Comparison of ENCODE assay signal across 12 cellular contexts in genomic region chr10:48603421-48604038, GRCh38. TPM values are rescaled to one million over a fixed set of nuclear protein-coding genes. Genes with fewer than 3 reads are reported as not detected.
DNase-seq lines count a peak whose midpoint lies in the region; ATAC-seq, FAIRE-seq and TF ChIP-seq lines count a peak whose summit lies in the region.
"Had no signal": no experiment of that assay in that cellular context is flagged by ENCODE, and none has a peak within 500 bp of the region (broad histone marks: within the 10 kb centered on the region; RNA-seq: fewer than 3 reads in every experiment).

No MANE protein-coding gene starts in this region.

- FAIRE-seq in A549 (lab: Jason Lieb, UNC) = no peak

- H3K9me3 ChIP-seq in A549 = no peaks in the 10 kb centered on the region
- H3K9me3 ChIP-seq in HCT116 (ENCODE audit: control insufficient read depth in 1 of 2, insufficient read depth in 1 of 2, low read depth in 1 of 2, low read length in 2 of 2) = no peaks in the 10 kb centered on the region
- no peaks in the 10 kb centered on the region for H3K9me3 ChIP-seq in tibial artery
- H3K9me3 ChIP-seq: gastroesophageal sphincter, upper lobe of right lung had no signal

- CTCF ChIA-PET in A549 (lab: Yijun Ruan, JAX) (interaction anchor here (0.7 to 2.9 kb wide), 2 partner anchors 14 to 52 kb away, joined by 4 to 20 read pairs; no protein-coding TSS in a partner anchor), HCT116 (lab: Charles Lee) (no interaction called here)

- no peak overlapping the region for H2AFZ ChIP-seq in HCT116 (ENCODE audit: low read depth, low read length, poor library complexity, severe bottlenecking)

- no peak for TF ChIP-seq CTCF in A549 (IDR thresholded peaks at IDR 0.05)
- TF ChIP-seq CTCF in HCT116 (IDR thresholded peaks at IDR 0.05 in 2 of 3, conservative IDR thresholded peaks at IDR 0.05 in 1 of 3; ENCODE audit: borderline replicate concordance in 1 of 3, insufficient read depth in 1 of 3, low read depth in 2 of 3, low read length in 2 of 3) = no peak
- no peak for TF ChIP-seq CTCF in astrocyte of the cerebellum (IDR thresholded peaks at IDR 0.05; ENCODE audit: low read depth, low read length, missing control alignments)
- no peak for TF ChIP-seq CTCF in tibial artery (IDR thresholded peaks at IDR 0.05)

- peak overlapping the region; percentile 78 for H3K9ac ChIP-seq in HCT116 (ENCODE audit: low read length)

- TF ChIP-seq EP300 in A549 (IDR thresholded peaks at IDR 0.05) = no peak

- peaks cover 26% of the 10 kb centered on the region; the same call in 1 of the 2 replicates for H3K79me2 ChIP-seq in HCT116 (ENCODE audit: insufficient read depth, low read length)

- ATAC-seq in A549 (no peak), HCT116 (no peak), left colon (no peak), HG03571 (IDR thresholded peaks at IDR 0.05; ENCODE audit: unreplicated experiment) (no peak)
- ATAC-seq: activated T-helper 17 cell treated with anti-CD3 and anti-CD28 coated beads, Interleukin-2, amount 50 U/mL, for 72 hours; gastroesophageal sphincter had no signal

- no peaks in the 10 kb centered on the region for H3K9me2 ChIP-seq in HCT116 (ENCODE audit: insufficient read depth)

- H3K36me3 ChIP-seq in HCT116 (ENCODE audit: control insufficient read depth in 1 of 2, insufficient read depth in 2 of 2, low read length in 2 of 2) (no peaks in the 10 kb centered on the region), tibial artery (no peaks in the 10 kb centered on the region)
- H3K36me3 ChIP-seq: gastroesophageal sphincter, upper lobe of right lung had no signal

- in situ Hi-C loops in astrocyte of the cerebellum (cut with HindIII; ENCODE audit: low sequenced_read_pairs) = no loop called here

- POLR2A ChIA-PET in A549 (lab: Yijun Ruan, JAX) = no interaction called here
- POLR2A ChIA-PET in HCT116 (lab: Charles Lee) = no interaction called here

- H3K27ac ChIP-seq in A549 (no peak overlapping the region), HCT116 (ENCODE audit: low read depth, low read length) (no peak overlapping the region), layer of hippocampus (ENCODE audit: low read depth, low read length) (peak overlapping the region; percentile 77), tibial artery (peak overlapping the region in 1 of 2 donors; percentile 55)
- H3K27ac ChIP-seq: upper lobe of right lung had no signal

- H4K20me1 ChIP-seq in HCT116 (ENCODE audit: insufficient read depth) = 0 out of 2 replicates have a peak, but pooled peaks cover 3% of the 10 kb centered on the region

- H3K4me2 ChIP-seq in A549 (peak overlapping the region; percentile 98; the same call in 2 of the 3 replicates), HCT116 (ENCODE audit: low read length) (peak overlapping the region; percentile 99)

- WGBS in A549 (ENCODE audit: missing lambda C conversion rate) = 93% methylated on average over 3 of the region's 4 CpGs

- BruUV-seq in HCT116 (replicated peaks; lab: Mats Ljungman, UMichigan) = TSS peak; percentile 32

- DNase-seq in A549 (ENCODE audit: low read depth in 1 of 2, low spot score in 1 of 2) = no peak
- DNase-seq in HCT116 (ENCODE audit: low read depth, low spot score) = no peak
- DNase-seq in astrocyte of the cerebellum (ENCODE audit: low read depth) = no peak
- DNase-seq in tibial artery = no peak
- no peak for DNase-seq in left colon
- no peak for DNase-seq in stimulated activated CD4-positive, alpha-beta T cell treated with anti-CD3 and anti-CD28 coated beads, Interleukin-4, amount 100 ng/mL, for 1 hour
- DNase-seq: CD4-positive, alpha-beta T cell; upper lobe of right lung had no signal

- RAD21 ChIA-PET in HCT116 (lab: Charles Lee; ENCODE audit: low non-redundant PET in 1 of 2, low total read pairs in 2 of 2, uncharacterized antibody in 2 of 2, unreplicated experiment in 2 of 2) = no interaction called here

- intact Hi-C loops in HCT116 (cut with micrococcal nuclease) (loop anchor here (10.0 kb wide), 1 partner anchor 51 kb away; no protein-coding TSS in a partner anchor), tibial artery (cut with DNase I; ENCODE audit: low total_unique reads) (no loop called here), left colon (cut with DNase I, micrococcal nuclease) (no loop called here)

- H3K4me3 ChIP-seq in A549 (no peak overlapping the region), HCT116 (replicated peaks in 1 of 2; ENCODE audit: low read depth in 1 of 2, low read length in 2 of 2) (peak overlapping the region; percentile 66 to 90), astrocyte of the cerebellum (ENCODE audit: low read depth, low read length) (peak overlapping the region; percentile 73), tibial artery (peak overlapping the region in 1 of 2 donors; percentile 58)

- no peak for TF ChIP-seq POLR2A in A549 (IDR thresholded peaks at IDR 0.05; ENCODE audit: low read length)
- TF ChIP-seq POLR2A in HCT116 (IDR thresholded peaks at IDR 0.05; ENCODE audit: borderline replicate concordance, extremely low read depth, insufficient read depth, insufficient read length) = no peak

- TF ChIP-seq RAD21 in A549 (conservative IDR thresholded peaks at IDR 0.05 in 1 of 2, IDR thresholded peaks at IDR 0.05 in 1 of 2) (no peak), HCT116 (IDR thresholded peaks at IDR 0.05; ENCODE audit: low read depth) (no peak)

- H3K27me3 ChIP-seq in HCT116 (ENCODE audit: insufficient read depth, low read length) (no peaks in the 10 kb centered on the region), layer of hippocampus (ENCODE audit: control insufficient read depth, insufficient read depth, low read length) (no peaks in the 10 kb centered on the region), tibial artery (no peaks in the 10 kb centered on the region)
- H3K27me3 ChIP-seq: upper lobe of right lung had no signal

- peaks cover 5% of the 10 kb centered on the region; the same call in 1 of the 3 replicates for H3K4me1 ChIP-seq in A549
- peaks cover 6 to 31% of the 10 kb centered on the region in 2 experiments for H3K4me1 ChIP-seq in HCT116 (ENCODE audit: control insufficient read depth in 1 of 2, insufficient read depth in 2 of 2, low read length in 2 of 2)
- peaks cover 0 to 42% (median 14%) of the 10 kb centered on the region in 4 donors for H3K4me1 ChIP-seq in tibial artery

TF ChIP-seq in A549, 52 proteins besides CTCF, POLR2A, EP300 and RAD21 (continues in another document):
- TF ChIP-seq EHMT2 (IDR thresholded peaks at IDR 0.05; ENCODE audit: low read depth) (no peak), ZC3H11A (IDR thresholded peaks at IDR 0.05) (no peak), RFX5 (IDR thresholded peaks at IDR 0.05) (no peak), HOXA7 (CRISPR knock-in tag; IDR thresholded peaks at IDR 0.05) (no peak), NPAS2 (CRISPR knock-in tag; IDR thresholded peaks at IDR 0.05; ENCODE audit: borderline replicate concordance) (no peak), ESRRA (IDR thresholded peaks at IDR 0.05; ENCODE audit: borderline replicate concordance, low read length) (no peak), E2F6 (IDR thresholded peaks at IDR 0.05; ENCODE audit: borderline replicate concordance, low read depth) (no peak)

TF ChIP-seq in HCT116, 20 proteins besides CTCF, POLR2A, EP300 and RAD21 (continues in another document):
- TF ChIP-seq JUND (IDR thresholded peaks at IDR 0.05) (no peak), CBX3 (IDR thresholded peaks at IDR 0.05; ENCODE audit: low read depth) (no peak), MAX (IDR thresholded peaks at IDR 0.05) (no peak), SRF (IDR thresholded peaks at IDR 0.05; ENCODE audit: low read depth) (no peak), FOSL1 (IDR thresholded peaks at IDR 0.05; ENCODE audit: low read depth) (no peak), TCF7L2 (IDR thresholded peaks at IDR 0.05; ENCODE audit: borderline replicate concordance, extremely low read depth, insufficient read depth, insufficient read length) (no peak), YY1 (IDR thresholded peaks at IDR 0.05; ENCODE audit: extremely low read depth, insufficient replicate concordance, low read depth, low read length) (no peak), CEBPB (IDR thresholded peaks at IDR 0.05; ENCODE audit: low read depth) (no peak), POLR2AphosphoS5 (IDR thresholded peaks at IDR 0.05; ENCODE audit: low read depth, low read length) (no peak), ZNF274 (IDR thresholded peaks at IDR 0.05; ENCODE audit: low read depth, low read length) (no peak), ZFX (IDR thresholded peaks at IDR 0.05) (no peak)
- TF ChIP-seq, protein P1, sequence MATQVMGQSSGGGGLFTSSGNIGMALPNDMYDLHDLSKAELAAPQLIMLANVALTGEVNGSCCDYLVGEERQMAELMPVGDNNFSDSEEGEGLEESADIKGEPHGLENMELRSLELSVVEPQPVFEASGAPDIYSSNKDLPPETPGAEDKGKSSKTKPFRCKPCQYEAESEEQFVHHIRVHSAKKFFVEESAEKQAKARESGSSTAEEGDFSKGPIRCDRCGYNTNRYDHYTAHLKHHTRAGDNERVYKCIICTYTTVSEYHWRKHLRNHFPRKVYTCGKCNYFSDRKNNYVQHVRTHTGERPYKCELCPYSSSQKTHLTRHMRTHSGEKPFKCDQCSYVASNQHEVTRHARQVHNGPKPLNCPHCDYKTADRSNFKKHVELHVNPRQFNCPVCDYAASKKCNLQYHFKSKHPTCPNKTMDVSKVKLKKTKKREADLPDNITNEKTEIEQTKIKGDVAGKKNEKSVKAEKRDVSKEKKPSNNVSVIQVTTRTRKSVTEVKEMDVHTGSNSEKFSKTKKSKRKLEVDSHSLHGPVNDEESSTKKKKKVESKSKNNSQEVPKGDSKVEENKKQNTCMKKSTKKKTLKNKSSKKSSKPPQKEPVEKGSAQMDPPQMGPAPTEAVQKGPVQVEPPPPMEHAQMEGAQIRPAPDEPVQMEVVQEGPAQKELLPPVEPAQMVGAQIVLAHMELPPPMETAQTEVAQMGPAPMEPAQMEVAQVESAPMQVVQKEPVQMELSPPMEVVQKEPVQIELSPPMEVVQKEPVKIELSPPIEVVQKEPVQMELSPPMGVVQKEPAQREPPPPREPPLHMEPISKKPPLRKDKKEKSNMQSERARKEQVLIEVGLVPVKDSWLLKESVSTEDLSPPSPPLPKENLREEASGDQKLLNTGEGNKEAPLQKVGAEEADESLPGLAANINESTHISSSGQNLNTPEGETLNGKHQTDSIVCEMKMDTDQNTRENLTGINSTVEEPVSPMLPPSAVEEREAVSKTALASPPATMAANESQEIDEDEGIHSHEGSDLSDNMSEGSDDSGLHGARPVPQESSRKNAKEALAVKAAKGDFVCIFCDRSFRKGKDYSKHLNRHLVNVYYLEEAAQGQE (IDR thresholded peaks at IDR 0.05; ENCODE audit: low read depth) = no peak

RNA-seq across cellular contexts. Expression of gene ARHGAP22, which starts 1.3 kb away (rescaled TPM):
- polyA plus RNA-seq in A549 (2011; rRNA removed) (1.7 and 1.9 TPM in 2 replicates), A549 (2017; fragmentation: RNase III; extraction: RNeasy Plus Mini Kit Qiagen cat#74134 plus additional on column Dnase treatment) (3.0 to 3.7 TPM (median 3.2 TPM) in 3 replicates)
- polyA plus RNA-seq in A549 (2012; cell fraction: cytosol; rRNA removed) = 3.0 and 4.2 TPM in 2 replicates
- 9.0 and 12.8 TPM in 2 replicates for polyA plus RNA-seq in A549 (2012; cell fraction: nucleus; rRNA removed)
- polyA minus RNA-seq in A549 (2011; rRNA and poly(A)+ RNA removed) = 2.7 and 3.8 TPM in 2 replicates
- total RNA-seq in HCT116 (2021; ENCODE audit: unreplicated experiment) (9.9 TPM), left colon (1 to 10 TPM; 1.9 to 2.9 TPM)
- 4.7 and 6.3 TPM in 2 replicates for polyA plus RNA-seq in HCT116 (2012)
- total RNA-seq: CD4-positive, alpha-beta T cell had no signal
